ENCODE assay signal across 12 cellular contexts in genomic region chr19:13001502-13002388, GRCh38. TPM values are rescaled to one million over a fixed set of nuclear protein-coding genes. Genes with fewer than 3 reads are reported as not detected.
DNase-seq lines count a peak whose midpoint lies in the region; ATAC-seq, FAIRE-seq and TF ChIP-seq lines count a peak whose summit lies in the region.
"Had no signal": no experiment of that assay in that cellular context is flagged by ENCODE, and none has a peak within 500 bp of the region (broad histone marks: within the 10 kb centered on the region; RNA-seq: fewer than 3 reads in every experiment).

No MANE protein-coding gene starts in this region.

- H3K27me3 Mint-ChIP-seq in activated naive CD8-positive, alpha-beta T cell treated with anti-CD3 and anti-CD28 coated beads for 36 hours = no peaks in the 10 kb centered on the region
- H3K27me3 Mint-ChIP-seq: activated naive CD8-positive, alpha-beta T cell had no signal

- H3K9ac ChIP-seq in BLaER1 (no peak overlapping the region), keratinocyte (ENCODE audit: control insufficient read depth, extremely low read depth, insufficient read depth, low read length) (peak overlapping the region; percentile 73)

- H2AFZ ChIP-seq in keratinocyte (ENCODE audit: control insufficient read depth, low read length) = peak overlapping the region; percentile 78

- H3K4me1 ChIP-seq in BLaER1 = peaks cover 49% of the 10 kb centered on the region
- peaks cover 74% of the 10 kb centered on the region for H3K4me1 ChIP-seq in keratinocyte (ENCODE audit: control insufficient read depth, extremely low read depth, insufficient read depth, low read length)

- no peak for TF ChIP-seq CTCF in keratinocyte (optimal IDR thresholded peaks at IDR 0.05 in 1 of 3, IDR thresholded peaks at IDR 0.05 in 1 of 3, conservative IDR thresholded peaks at IDR 0.05 in 1 of 3; ENCODE audit: extremely low read depth in 1 of 3, insufficient read depth in 2 of 3, low read length in 3 of 3)
- no peak for TF ChIP-seq CTCF in WERI-Rb-1 (IDR thresholded peaks at IDR 0.05; ENCODE audit: low read depth, low read length)

- H3K36me3 ChIP-seq in BLaER1 (peaks cover 14% of the 10 kb centered on the region), keratinocyte (ENCODE audit: control insufficient read depth in 2 of 2, extremely low read depth in 1 of 2, insufficient read depth in 2 of 2, low read length in 2 of 2) (peaks cover 0 to 9% of the 10 kb centered on the region in 2 experiments), WERI-Rb-1 (no peaks in the 10 kb centered on the region)

- H3K4me2 ChIP-seq in BLaER1 = peak overlapping the region; percentile 43
- peak overlapping the region; percentile 76 for H3K4me2 ChIP-seq in keratinocyte (ENCODE audit: control insufficient read depth, extremely low read depth, insufficient read depth, low read depth, low read length)

- ATAC-seq in sciatic nerve (peak; percentile 80), GM18519 (IDR thresholded peaks at IDR 0.05; ENCODE audit: low FRiP score, unreplicated experiment) (no peak)

- no peaks in the 10 kb centered on the region for H3K36me3 Mint-ChIP-seq in activated naive CD8-positive, alpha-beta T cell treated with anti-CD3 and anti-CD28 coated beads for 36 hours

- intact Hi-C loops in sciatic nerve (cut with DNase I) = no loop called here

- H4K20me1 ChIP-seq in BLaER1 = peaks cover 94% of the 10 kb centered on the region
- H4K20me1 ChIP-seq in keratinocyte (ENCODE audit: control insufficient read depth, extremely low read depth, insufficient read depth, low read length) = no peaks in the 10 kb centered on the region

- FAIRE-seq in keratinocyte (lab: Jason Lieb, UNC) = peak; percentile 43

- no peak overlapping the region for H3K27ac ChIP-seq in BLaER1
- H3K27ac ChIP-seq in caudate nucleus (ENCODE audit: low read depth, low read length) = peak overlapping the region; percentile 98
- H3K27ac ChIP-seq in keratinocyte (ENCODE audit: control insufficient read depth, insufficient read depth, low read length) = peak overlapping the region; percentile 57
- H3K27ac ChIP-seq in WERI-Rb-1 = no peak overlapping the region
- H3K27ac ChIP-seq: BLaER1 treated with 17β-estradiol and CSF1 and Interleukin-3, amounts not matched to agents 10 nM and 100 nM had no signal

- H3K79me2 ChIP-seq in keratinocyte (ENCODE audit: control insufficient read depth, insufficient read depth, low read length) = peaks cover 73% of the 10 kb centered on the region

- H3K27ac Mint-ChIP-seq in activated naive CD8-positive, alpha-beta T cell treated with anti-CD3 and anti-CD28 coated beads for 36 hours = no peak overlapping the region
- H3K27ac Mint-ChIP-seq: activated naive CD8-positive, alpha-beta T cell had no signal

- no peak overlapping the region for H3K4me3 Mint-ChIP-seq in activated naive CD8-positive, alpha-beta T cell treated with anti-CD3 and anti-CD28 coated beads for 36 hours
- H3K4me3 Mint-ChIP-seq: activated naive CD8-positive, alpha-beta T cell had no signal

- H3K9me3 Mint-ChIP-seq in activated naive CD8-positive, alpha-beta T cell treated with anti-CD3 and anti-CD28 coated beads for 36 hours = no peaks in the 10 kb centered on the region

- H3K27me3 ChIP-seq in BLaER1 (no peaks in the 10 kb centered on the region), keratinocyte (ENCODE audit: control insufficient read depth, extremely low read depth, insufficient read depth, low read length) (no peaks in the 10 kb centered on the region), WERI-Rb-1 (ENCODE audit: insufficient read depth, low read depth, severe bottlenecking) (no peaks in the 10 kb centered on the region)

- dilution Hi-C loops in keratinocyte (cut with MboI; ENCODE audit: extremely low pct_ligation_motif_present, low sequenced_read_pairs) = no loop called here

- H3K9me1 ChIP-seq in keratinocyte (ENCODE audit: control insufficient read depth, extremely low read depth, insufficient read depth, low read length) = no peaks in the 10 kb centered on the region

- DNase-seq in caudate nucleus (lab: John Stamatoyannopoulos, UW) = peak in 56 of 61 donors; percentile 62 to 96 (median 89)
- DNase-seq in keratinocyte (ENCODE audit: low read depth, low spot score) = no peak
- peak; percentile 88 for DNase-seq in sciatic nerve (ENCODE audit: low spot score)
- no peak for DNase-seq in islet precursor cell
- no peak for DNase-seq in WERI-Rb-1
- DNase-seq in activated naive CD8-positive, alpha-beta T cell treated with anti-CD3 and anti-CD28 coated beads for 36 hours = no peak
- DNase-seq: activated CD4-positive, alpha-beta T cell treated with anti-CD3 and anti-CD28 coated beads, Interleukin-2, amount 50 U/mL, for 48 hours; glutamatergic neuron had no signal

- peaks cover 2% of the 10 kb centered on the region for H3K4me1 Mint-ChIP-seq in activated naive CD8-positive, alpha-beta T cell treated with anti-CD3 and anti-CD28 coated beads for 36 hours

- H3K9me3 ChIP-seq in BLaER1 = no peaks in the 10 kb centered on the region
- no peaks in the 10 kb centered on the region for H3K9me3 ChIP-seq in keratinocyte (ENCODE audit: control insufficient read depth, low read depth, low read length)
- no peaks in the 10 kb centered on the region for H3K9me3 ChIP-seq in WERI-Rb-1 (ENCODE audit: severe bottlenecking)
- H3K9me3 ChIP-seq: BLaER1 treated with 17β-estradiol and CSF1 and Interleukin-3, amounts not matched to agents 10 nM and 100 nM had no signal

- H3K4me3 ChIP-seq in BLaER1 (no peak overlapping the region), keratinocyte (ENCODE audit: control insufficient read depth in 2 of 3, extremely low read depth in 1 of 3, insufficient read depth in 2 of 3, low read depth in 1 of 3, low read length in 3 of 3) (peak overlapping the region in 2 of 3 experiments; percentile 19 to 47), WERI-Rb-1 (ENCODE audit: low read depth, low read length) (no peak overlapping the region)
- H3K4me3 ChIP-seq: BLaER1 treated with 17β-estradiol and CSF1 and Interleukin-3, amounts not matched to agents 10 nM and 100 nM had no signal

RNA-seq across cellular contexts. Expression of gene NFIX, which starts 6.5 kb away (rescaled TPM):
- 3.1 to 21.4 TPM (median 5.2 TPM) in 3 replicates for polyA plus RNA-seq in keratinocyte
- polyA plus RNA-seq in keratinocyte (2011; ENCODE audit: low read depth) = 13.1 TPM
- polyA plus RNA-seq in keratinocyte (2011; cell fraction: cytosol; rRNA removed) = 8.8 and 19.1 TPM in 2 replicates
- 16.8 and 22.7 TPM in 2 replicates for polyA plus RNA-seq in keratinocyte (2011; cell fraction: nucleus; rRNA removed)
- 11.9 and 50.9 TPM in 2 replicates for polyA plus RNA-seq in keratinocyte (2012; ENCODE audit: low replicate concordance)
- polyA minus RNA-seq in keratinocyte = 8.7 to 101 TPM (median 9.2 TPM) in 3 replicates
- 22.1 TPM for polyA minus RNA-seq in keratinocyte (2011; cell fraction: cytosol; rRNA and poly(A)+ RNA removed)
- polyA minus RNA-seq in keratinocyte (2011; cell fraction: nucleus; rRNA and poly(A)+ RNA removed) = 9.8 and 16.2 TPM in 2 replicates
- total RNA-seq in sciatic nerve = 131 TPM
- 1 to 10 TPM; 6.3 to 8.7 TPM for total RNA-seq in activated naive CD8-positive, alpha-beta T cell treated with anti-CD3 and anti-CD28 coated beads for 36 hours

RNA-seq across cellular contexts. Expression of gene DAND5, which starts 32.4 kb away (rescaled TPM):
- 0.09 TPM in 1 of 3 replicates, not detected in the others for polyA plus RNA-seq in keratinocyte
- not detected for polyA plus RNA-seq in keratinocyte (2011; ENCODE audit: low read depth)
- not detected in 2 replicates for polyA plus RNA-seq in keratinocyte (2011; cell fraction: cytosol; rRNA removed)
- polyA plus RNA-seq in keratinocyte (2011; cell fraction: nucleus; rRNA removed) = 0.06 and 0.08 TPM in 2 replicates
- 0.06 TPM in 1 of 2 replicates, not detected in the other for polyA plus RNA-seq in keratinocyte (2012; ENCODE audit: low replicate concordance)
- not detected in 3 replicates for polyA minus RNA-seq in keratinocyte
- polyA minus RNA-seq in keratinocyte (2011; cell fraction: cytosol; rRNA and poly(A)+ RNA removed) = not detected
- not detected in 2 replicates for polyA minus RNA-seq in keratinocyte (2011; cell fraction: nucleus; rRNA and poly(A)+ RNA removed)
- not detected for total RNA-seq in sciatic nerve
- not detected for total RNA-seq in activated naive CD8-positive, alpha-beta T cell treated with anti-CD3 and anti-CD28 coated beads for 36 hours

RNA-seq across cellular contexts. Expression of gene GADD45GIP1, which starts 44.7 kb away (rescaled TPM):
- polyA plus RNA-seq in keratinocyte = 27.8 to 38.4 TPM (median 35.5 TPM) in 3 replicates
- polyA plus RNA-seq in keratinocyte (2011; ENCODE audit: low read depth) = 22.7 TPM
- polyA plus RNA-seq in keratinocyte (2011; cell fraction: cytosol; rRNA removed) = 10.8 and 29.0 TPM in 2 replicates
- 9.8 and 10.6 TPM in 2 replicates for polyA plus RNA-seq in keratinocyte (2011; cell fraction: nucleus; rRNA removed)
- 18.1 and 56.9 TPM in 2 replicates for polyA plus RNA-seq in keratinocyte (2012; ENCODE audit: low replicate concordance)
- polyA minus RNA-seq in keratinocyte = 4.4 to 9.0 TPM (median 4.6 TPM) in 3 replicates
- polyA minus RNA-seq in keratinocyte (2011; cell fraction: cytosol; rRNA and poly(A)+ RNA removed) = 43.2 TPM
- polyA minus RNA-seq in keratinocyte (2011; cell fraction: nucleus; rRNA and poly(A)+ RNA removed) = 2.9 and 3.7 TPM in 2 replicates
- total RNA-seq in sciatic nerve = 13.7 TPM
- 10 to 100 TPM; 37.1 to 37.8 TPM for total RNA-seq in activated naive CD8-positive, alpha-beta T cell treated with anti-CD3 and anti-CD28 coated beads for 36 hours

RNA-seq across cellular contexts. Expression of gene RAD23A, which starts 56.1 kb away (rescaled TPM):
- 20.3 to 63.3 TPM (median 23.7 TPM) in 3 replicates for polyA plus RNA-seq in keratinocyte
- polyA plus RNA-seq in keratinocyte (2011; ENCODE audit: low read depth) = 51.3 TPM
- 31.9 and 74.2 TPM in 2 replicates for polyA plus RNA-seq in keratinocyte (2011; cell fraction: cytosol; rRNA removed)
- 31.8 and 38.2 TPM in 2 replicates for polyA plus RNA-seq in keratinocyte (2011; cell fraction: nucleus; rRNA removed)
- 106 and 107 TPM in 2 replicates for polyA plus RNA-seq in keratinocyte (2012; ENCODE audit: low replicate concordance)
- polyA minus RNA-seq in keratinocyte = 24.7 to 169 TPM (median 25.4 TPM) in 3 replicates
- polyA minus RNA-seq in keratinocyte (2011; cell fraction: cytosol; rRNA and poly(A)+ RNA removed) = 84.4 TPM
- 13.9 and 16.0 TPM in 2 replicates for polyA minus RNA-seq in keratinocyte (2011; cell fraction: nucleus; rRNA and poly(A)+ RNA removed)
- 102 TPM for total RNA-seq in sciatic nerve
- 100 to 1,000 TPM; 176 to 181 TPM for total RNA-seq in activated naive CD8-positive, alpha-beta T cell treated with anti-CD3 and anti-CD28 coated beads for 36 hours

Comparison
In these comparisons a context has a peak if more than half of its experiments do, and no peak if none do; other contexts are left out.
1. H3K27ac ChIP-seq: peak in caudate nucleus (single experiment) and keratinocyte (single experiment); none in BLaER1 (single experiment) and WERI-Rb-1 (single experiment).
2. H3K4me3 ChIP-seq: peak in keratinocyte (2 of 3); none in BLaER1 (single experiment) and WERI-Rb-1 (single experiment).
3. DNase-seq: peak in caudate nucleus (56 of 61) and sciatic nerve (single experiment); none in keratinocyte (single experiment), islet precursor cell (single experiment), WERI-Rb-1 (single experiment) and activated naive CD8-positive, alpha-beta T cell treated with anti-CD3 and anti-CD28 coated beads for 36 hours (single experiment).
4. RNA of gene NFIX, which starts 6.5 kb away (total RNA-seq): 131 TPM in sciatic nerve (single experiment); 6.3 to 8.7 TPM in activated naive CD8-positive, alpha-beta T cell treated with anti-CD3 and anti-CD28 coated beads for 36 hours; every median in the first group is over 10 times any median in the second.